ENCODE assay signal across 20 cellular contexts in genomic region chr15:47757331-47757730, GRCh38. TPM values are rescaled to one million over a fixed set of nuclear protein-coding genes. Genes with fewer than 3 reads are reported as not detected.
"Had no signal": no experiment of that assay in that cellular context is flagged by ENCODE, and none has a peak within 500 bp of the region (broad histone marks: within the 10 kb centered on the region; RNA-seq: fewer than 3 reads in every experiment).

No MANE protein-coding gene starts in this region.

- H3K79me2 ChIP-seq: parathyroid adenoma had no signal

- H3K4me3 Mint-ChIP-seq: activated CD8-positive, alpha-beta T cell treated with anti-CD3 and anti-CD28 coated beads, Interleukin-2, amount 10 ng/mL, durations not matched to agents 7 days and 5 days; activated naive CD4-positive, alpha-beta T cell treated with anti-CD3 and anti-CD28 coated beads, Interleukin-2, amount 50 U/mL, for 24 hours; brain; dendritic cell treated with granulocyte-macrophage colony-stimulating factor and Interleukin-4, amounts not matched to agents 40 ng/mL and 50 ng/mL, for 4 days; nephron; stimulated activated memory B cell treated with anti-CD40 and anti-IgM and Interleukin-4, amounts not matched to agents 10 μg/mL and 1 μg/mL and 100 μg/mL, for 72 hours; T-helper 2 cell treated with Interferon-gamma antibody and Interleukin-4, amounts not matched to agents 5 μg/mL and 100 μg/mL, for 36 hours had no signal

- ATAC-seq: activated CD8-positive, alpha-beta T cell treated with anti-CD3 and anti-CD28 coated beads, Interleukin-2, amount 10 ng/mL, durations not matched to agents 7 days and 5 days; stimulated activated memory B cell treated with anti-CD40 and anti-IgM and Interleukin-4, amounts not matched to agents 10 μg/mL and 1 μg/mL and 100 μg/mL, for 72 hours had no signal

- H3K9ac ChIP-seq: parathyroid adenoma had no signal

- H3K4me1 Mint-ChIP-seq: activated naive CD4-positive, alpha-beta T cell treated with anti-CD3 and anti-CD28 coated beads, Interleukin-2, amount 50 U/mL, for 24 hours; stimulated activated memory B cell treated with anti-CD40 and anti-IgM and Interleukin-4, amounts not matched to agents 10 μg/mL and 1 μg/mL and 100 μg/mL, for 72 hours had no signal

- H3K36me3 Mint-ChIP-seq: activated naive CD4-positive, alpha-beta T cell treated with anti-CD3 and anti-CD28 coated beads, Interleukin-2, amount 50 U/mL, for 24 hours; stimulated activated memory B cell treated with anti-CD40 and anti-IgM and Interleukin-4, amounts not matched to agents 10 μg/mL and 1 μg/mL and 100 μg/mL, for 72 hours had no signal

- H3K36me3 ChIP-seq: neutrophil, right lobe of liver, suprapubic skin had no signal

- H2AFZ ChIP-seq: parathyroid adenoma had no signal

- H3K27me3 Mint-ChIP-seq: activated naive CD4-positive, alpha-beta T cell treated with anti-CD3 and anti-CD28 coated beads, Interleukin-2, amount 50 U/mL, for 24 hours; brain; dendritic cell treated with granulocyte-macrophage colony-stimulating factor and Interleukin-4, amounts not matched to agents 40 ng/mL and 50 ng/mL, for 4 days; stimulated activated memory B cell treated with anti-CD40 and anti-IgM and Interleukin-4, amounts not matched to agents 10 μg/mL and 1 μg/mL and 100 μg/mL, for 72 hours had no signal

- H3K4me3 ChIP-seq: right lobe of liver, stomach, suprapubic skin, tibial nerve had no signal

- DNase-seq: activated CD4-positive, alpha-beta T cell treated with anti-CD3 and anti-CD28 coated beads for 1 hour; activated CD4-positive, alpha-beta T cell treated with anti-CD3 and anti-CD28 coated beads, Interleukin-2, amount 50 U/mL, for 1 hour; activated CD8-positive, alpha-beta T cell treated with anti-CD3 and anti-CD28 coated beads, Interleukin-2, amount 10 ng/mL, durations not matched to agents 7 days and 5 days; activated gamma-delta T cell treated with Interleukin-2 at 50 U/mL for 16 hours; activated T-cell treated with anti-CD3 and anti-CD28 coated beads, Interleukin-2, amount 50 U/mL, for 1 hour; effector CD4-positive, alpha-beta T cell; right lobe of liver; stimulated activated CD4-positive, alpha-beta T cell treated with anti-CD3 and anti-CD28 coated beads, Interleukin-15, amount 100 ng/mL, for 24 hours; stomach had no signal

- H3K27ac Mint-ChIP-seq: activated CD8-positive, alpha-beta T cell treated with anti-CD3 and anti-CD28 coated beads, Interleukin-2, amount 10 ng/mL, durations not matched to agents 7 days and 5 days; activated naive CD4-positive, alpha-beta T cell treated with anti-CD3 and anti-CD28 coated beads, Interleukin-2, amount 50 U/mL, for 24 hours; dendritic cell treated with granulocyte-macrophage colony-stimulating factor and Interleukin-4, amounts not matched to agents 40 ng/mL and 50 ng/mL, for 4 days; stimulated activated memory B cell treated with anti-CD40 and anti-IgM and Interleukin-4, amounts not matched to agents 10 μg/mL and 1 μg/mL and 100 μg/mL, for 72 hours; T-helper 2 cell treated with Interferon-gamma antibody and Interleukin-4, amounts not matched to agents 5 μg/mL and 100 μg/mL, for 36 hours had no signal

- H3K4me1 ChIP-seq: parathyroid adenoma, right lobe of liver, suprapubic skin had no signal

- H3K27ac ChIP-seq: neutrophil, parathyroid adenoma, right lobe of liver, stomach, suprapubic skin, tibial nerve, VCaP had no signal

- H3K27me3 ChIP-seq: neutrophil, right lobe of liver, stomach, suprapubic skin, tibial nerve had no signal

- H3K9me3 ChIP-seq: neutrophil had no signal

RNA-seq across cellular contexts. Expression of gene SEMA6D, which starts 40.0 kb away (rescaled TPM):
- total RNA-seq: activated CD8-positive, alpha-beta T cell treated with anti-CD3 and anti-CD28 coated beads, Interleukin-2, amount 10 ng/mL, durations not matched to agents 7 days and 5 days had no signal
